9 cellular contexts compared by ENCODE assay signal in genomic region chr19:7069904-7070226, GRCh38. TPM values are rescaled to one million over a fixed set of nuclear protein-coding genes. Genes with fewer than 3 reads are reported as not detected.
DNase-seq lines count a peak whose midpoint lies in the region; ATAC-seq and TF ChIP-seq lines count a peak whose summit lies in the region.
"Had no signal": no experiment of that assay in that cellular context is flagged by ENCODE, and none has a peak within 500 bp of the region (broad histone marks: within the 10 kb centered on the region; RNA-seq: fewer than 3 reads in every experiment).

No MANE protein-coding gene starts in this region.

- no peaks in the 10 kb centered on the region for H3K9me3 ChIP-seq in CD8-positive, alpha-beta memory T cell (ENCODE audit: low read length)
- H3K9me3 ChIP-seq in body of pancreas = no peaks in the 10 kb centered on the region
- no peaks in the 10 kb centered on the region for H3K9me3 ChIP-seq in lower lobe of right lung
- no peaks in the 10 kb centered on the region for H3K9me3 ChIP-seq in upper lobe of right lung

- TF ChIP-seq CTCF in body of pancreas (IDR thresholded peaks at IDR 0.05) = no peak
- TF ChIP-seq CTCF in lower lobe of right lung (IDR thresholded peaks at IDR 0.05) = no peak
- TF ChIP-seq CTCF in upper lobe of right lung (IDR thresholded peaks at IDR 0.05) = no peak

- H3K36me3 ChIP-seq in CD8-positive, alpha-beta memory T cell (ENCODE audit: insufficient read depth, low read length) = peaks cover 28% of the 10 kb centered on the region
- H3K36me3 ChIP-seq in body of pancreas (replicated peaks in 1 of 2; ENCODE audit: insufficient read depth in 1 of 2, low read depth in 2 of 2) = peaks cover 3 to 20% of the 10 kb centered on the region in 2 donors
- H3K36me3 ChIP-seq in lower lobe of right lung = peaks cover 40% of the 10 kb centered on the region
- peaks cover 39% of the 10 kb centered on the region for H3K36me3 ChIP-seq in upper lobe of right lung

- peak overlapping the region; percentile 81 to 98 (median 94) for H3K27ac Mint-ChIP-seq in CD8-positive, alpha-beta memory T cell

- H3K27me3 Mint-ChIP-seq in CD8-positive, alpha-beta memory T cell = peaks cover 0 to 1% of the 10 kb centered on the region in 2 donors

- peak; percentile 36 for ATAC-seq in HG03159 (IDR thresholded peaks at IDR 0.05; ENCODE audit: unreplicated experiment)
- no peak for ATAC-seq in body of pancreas
- ATAC-seq in lower lobe of right lung = no peak
- ATAC-seq in upper lobe of right lung = no peak
- no peak for ATAC-seq in GM21576 (IDR thresholded peaks at IDR 0.05; ENCODE audit: unreplicated experiment)

- H3K4me1 ChIP-seq in CD8-positive, alpha-beta memory T cell (ENCODE audit: insufficient read depth, low read length) = peaks cover 17% of the 10 kb centered on the region
- H3K4me1 ChIP-seq in body of pancreas = peaks cover 12% of the 10 kb centered on the region
- H3K4me1 ChIP-seq in lower lobe of right lung = peaks cover 15% of the 10 kb centered on the region
- H3K4me1 ChIP-seq in upper lobe of right lung = peaks cover 8% of the 10 kb centered on the region

- DNase-seq in CD8-positive, alpha-beta memory T cell = no peak
- DNase-seq in body of pancreas (no peak), lower lobe of right lung (no peak), upper lobe of right lung (no peak), NCI-H187 treated with DMSO at 0.1 percent for 48 hours (lab: John Stamatoyannopoulos, UW) (no peak)
- DNase-seq in effector CD4-positive, alpha-beta T cell = no peak

- H3K27me3 ChIP-seq in CD8-positive, alpha-beta memory T cell (ENCODE audit: insufficient read depth, low read length, poor library complexity, severe bottlenecking) = no peaks in the 10 kb centered on the region
- H3K27me3 ChIP-seq in body of pancreas (no peaks in the 10 kb centered on the region), lower lobe of right lung (ENCODE audit: low read depth) (no peaks in the 10 kb centered on the region), upper lobe of right lung (no peaks in the 10 kb centered on the region)

- H3K9me3 Mint-ChIP-seq in CD8-positive, alpha-beta memory T cell = peaks cover 0 to 3% (median 2%) of the 10 kb centered on the region in 5 donors

- POLR2A ChIA-PET in CD8-positive, alpha-beta memory T cell (lab: Charles Lee) = interaction anchor here (0.7 to 1.6 kb wide), 6 partner anchors 8 to 280 kb away, joined by 3 to 25 read pairs (median 4); no protein-coding TSS in a partner anchor

- peak overlapping the region; percentile 99 for H3K4me3 ChIP-seq in CD8-positive, alpha-beta memory T cell (ENCODE audit: low read length)
- H3K4me3 ChIP-seq in body of pancreas (peak overlapping the region; percentile 68 to 99), lower lobe of right lung (peak overlapping the region; percentile 97), upper lobe of right lung (peak overlapping the region; percentile 99)

- H3K27ac ChIP-seq in CD8-positive, alpha-beta memory T cell (ENCODE audit: low read depth, low read length) = peak overlapping the region; percentile 93
- H3K27ac ChIP-seq in body of pancreas = peak overlapping the region; percentile 48 to 94 (median 71)
- peak overlapping the region; percentile 88 for H3K27ac ChIP-seq in lower lobe of right lung
- H3K27ac ChIP-seq in upper lobe of right lung = peak overlapping the region; percentile 89

- WGBS in body of pancreas, 2 donors = 1 to 8% methylated on average over 4 to 12 of the region's 12 CpGs

- no peak for TF ChIP-seq POLR2A in body of pancreas (IDR thresholded peaks at IDR 0.05)

- intact Hi-C loops in body of pancreas (cut with DNase I) (no loop called here), lower lobe of right lung (cut with DNase I) (no loop called here), upper lobe of right lung (cut with DNase I) (no loop called here)

- peaks cover 21 to 31% (median 24%) of the 10 kb centered on the region in 3 donors for H3K4me1 Mint-ChIP-seq in CD8-positive, alpha-beta memory T cell

- H3K4me3 Mint-ChIP-seq in CD8-positive, alpha-beta memory T cell = peak overlapping the region; percentile 93 to 98 (median 95)

- CTCF ChIA-PET in CD8-positive, alpha-beta memory T cell (lab: Charles Lee) = interaction anchor here (1.1 to 1.6 kb wide), 3 partner anchors 29 to 280 kb away, joined by 3 to 4 read pairs (median 4); no protein-coding TSS in a partner anchor

- H3K36me3 Mint-ChIP-seq in CD8-positive, alpha-beta memory T cell = peaks cover 9 to 42% (median 20%) of the 10 kb centered on the region in 3 donors

RNA-seq across cellular contexts. Expression of gene ZNF557, which starts 0.4 kb away (rescaled TPM):
- total RNA-seq in CD8-positive, alpha-beta memory T cell = 10 to 100 TPM; 12.0 to 12.7 TPM
- 10.2 TPM for polyA plus RNA-seq in CD8-positive, alpha-beta memory T cell
- total RNA-seq in body of pancreas (1 to 10 TPM; 6.5 to 6.6 TPM), lower lobe of right lung (11.2 TPM), upper lobe of right lung (11.1 TPM)

RNA-seq across cellular contexts. Expression of gene MBD3L3, which starts 11.4 kb away (rescaled TPM):
- not detected for total RNA-seq in CD8-positive, alpha-beta memory T cell
- polyA plus RNA-seq in CD8-positive, alpha-beta memory T cell = not detected
- total RNA-seq in body of pancreas = not detected
- not detected for total RNA-seq in lower lobe of right lung
- not detected for total RNA-seq in upper lobe of right lung
- total RNA-seq: LHCN-M2 had no signal

RNA-seq across cellular contexts. Expression of gene MBD3L2, which starts 20.7 kb away (rescaled TPM):
- not detected for total RNA-seq in CD8-positive, alpha-beta memory T cell
- polyA plus RNA-seq in CD8-positive, alpha-beta memory T cell = not detected
- not detected for total RNA-seq in body of pancreas
- total RNA-seq in lower lobe of right lung = not detected
- not detected for total RNA-seq in upper lobe of right lung
- total RNA-seq: LHCN-M2 had no signal

RNA-seq across cellular contexts. Expression of gene MBD3L4, which starts 29.9 kb away (rescaled TPM):
- total RNA-seq in CD8-positive, alpha-beta memory T cell = not detected
- polyA plus RNA-seq in CD8-positive, alpha-beta memory T cell = not detected
- not detected for total RNA-seq in body of pancreas
- not detected for total RNA-seq in lower lobe of right lung
- not detected for total RNA-seq in upper lobe of right lung
- total RNA-seq: LHCN-M2 had no signal

RNA-seq across cellular contexts. Expression of gene MBD3L5, which starts 39.5 kb away (rescaled TPM):
- not detected for total RNA-seq in CD8-positive, alpha-beta memory T cell
- not detected for polyA plus RNA-seq in CD8-positive, alpha-beta memory T cell
- total RNA-seq in body of pancreas = not detected
- total RNA-seq in lower lobe of right lung = not detected
- total RNA-seq in upper lobe of right lung = not detected
- total RNA-seq: LHCN-M2 had no signal
